Comparison of ENCODE assay signal across 2 cellular contexts in genomic region chr1:18322353-18323032, GRCh38.
TF ChIP-seq lines count a peak whose summit lies in the region.

No MANE protein-coding gene starts in this region.

TF ChIP-seq in GM23338, 12 proteins besides CTCF, POLR2A, EP300 and RAD21 (continued from another document):
- TF ChIP-seq ETS1 (IDR thresholded peaks at IDR 0.05) (no peak), EZH2 (IDR thresholded peaks at IDR 0.05; ENCODE audit: low read depth, unreplicated experiment) (no peak), ZNF462 (CRISPR knock-in tag; IDR thresholded peaks at IDR 0.05) (no peak), REST (IDR thresholded peaks at IDR 0.05; ENCODE audit: unreplicated experiment) (no peak), STAT1 (IDR thresholded peaks at IDR 0.05; ENCODE audit: unreplicated experiment) (no peak), CREB1 (CRISPR knock-in tag; IDR thresholded peaks at IDR 0.05; ENCODE audit: low read depth) (no peak), ZNF331 (CRISPR knock-in tag; IDR thresholded peaks at IDR 0.05; ENCODE audit: low read depth) (no peak), ZNF114 (CRISPR knock-in tag; IDR thresholded peaks at IDR 0.05) (no peak), EZH2phosphoT487 (IDR thresholded peaks at IDR 0.05; ENCODE audit: unreplicated experiment) (no peak)

TF ChIP-seq in neural cell, 6 proteins besides CTCF, POLR2A, EP300 and RAD21 (continued from another document):
- TF ChIP-seq REST (IDR thresholded peaks at IDR 0.05; ENCODE audit: borderline replicate concordance): no peak
- no peak for TF ChIP-seq POLR2AphosphoS5 (IDR thresholded peaks at IDR 0.05)
- TF ChIP-seq SMC3 (conservative IDR thresholded peaks at IDR 0.05; ENCODE audit: poor library complexity): no peak
- no peak for TF ChIP-seq EZH2 (IDR thresholded peaks at IDR 0.05; ENCODE audit: borderline replicate concordance, insufficient read depth, low read length, poor library complexity, severe bottlenecking)
TF ChIP-seq in neural cell: peak in this region for 0.
